ENCODE assay signal across 8 cellular contexts in the genomic region with DNA sequence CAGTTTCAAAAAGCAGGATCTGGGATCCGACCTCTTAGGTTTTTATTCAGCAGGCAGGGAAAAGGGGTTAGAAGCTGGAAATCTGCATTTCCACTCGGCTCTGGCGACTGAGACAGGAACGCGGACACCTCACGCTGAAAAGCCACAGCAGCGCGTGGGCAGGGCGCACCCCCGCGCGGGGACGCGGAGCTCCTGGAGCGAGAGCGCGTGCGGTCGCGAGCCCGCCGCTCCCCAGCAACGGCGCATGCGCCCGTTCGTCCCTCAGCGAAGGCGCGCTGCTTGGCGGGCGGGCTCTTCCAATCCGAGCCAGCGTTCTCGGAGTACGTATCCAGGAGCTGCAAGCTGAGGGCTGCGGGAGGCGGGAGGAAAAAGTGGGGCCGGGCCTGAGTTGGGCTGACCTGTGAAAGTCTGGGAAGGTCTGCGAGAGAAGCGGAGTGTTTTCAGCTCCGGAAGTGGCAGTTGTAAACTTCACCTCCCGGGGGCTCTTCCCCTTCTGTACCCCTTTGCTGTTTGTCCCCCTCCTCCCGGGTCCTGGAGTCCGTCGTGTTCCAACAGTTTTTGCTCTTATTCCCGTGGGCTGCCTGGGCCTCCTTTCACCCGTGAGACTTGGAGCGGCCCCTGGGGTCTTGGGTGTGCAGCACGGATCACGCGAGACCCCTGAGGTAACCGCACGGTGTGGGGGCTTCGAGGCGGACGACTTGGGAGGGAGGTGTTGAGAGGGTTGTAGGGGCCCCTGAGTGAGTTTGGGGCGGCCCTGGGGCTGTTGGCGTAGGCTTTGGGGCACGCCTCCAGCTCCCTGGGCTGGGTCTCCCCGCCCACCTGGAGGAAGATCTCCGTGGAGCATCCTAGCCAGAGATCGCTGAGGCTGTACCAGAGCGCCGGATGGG. TPM values are rescaled to one million over a fixed set of nuclear protein-coding genes. Genes with fewer than 3 reads are reported as not detected.
DNase-seq lines count a peak whose midpoint lies in the region; ATAC-seq and TF ChIP-seq lines count a peak whose summit lies in the region.

TSS of gene CCDC171 (plus strand) at position 403 of the 887 bp plus-strand sequence. CDS start 11,046 bp downstream, outside the sequence.

- DNase-seq in AG09309 (ENCODE audit: low read depth) (peak; percentile 77), NCI-H2227 (lab: John Stamatoyannopoulos, UW; ENCODE audit: unreplicated experiment) (peak; percentile 97), cardiac fibroblast (ENCODE audit: low read depth in 2 of 2) (peak; percentile 95 to 98), inferior parietal cortex (ENCODE audit: extremely low spot score) (peak; percentile 91), spleen (peak; percentile 96)

- H3K9me3 ChIP-seq in spleen = no peaks in the 10 kb centered on the region

- intact Hi-C loops in spleen (cut with DNase I; ENCODE audit: low total_unique reads) = no loop called here

- 0 to 1% (median 0%) methylated on average over 40 to 65 of the region's 65 CpGs for WGBS in spleen, 5 donors

- H3K4me3 ChIP-seq in AG09309 (ENCODE audit: control insufficient read depth, low read depth, low read length) (peak within 1 kb of the TSS; percentile 79), WI38 (ENCODE audit: low read depth, low read length) (peak within 1 kb of the TSS; percentile 90), cardiac fibroblast (replicated peaks in 1 of 2; ENCODE audit: low read depth in 2 of 2, low read length in 2 of 2) (peak within 1 kb of the TSS; percentile 79 to 84), spleen (peak within 1 kb of the TSS; percentile 58 to 85 (median 72))

- peaks cover 3 to 28% (median 10%) of the 10 kb centered on the region in 6 donors for H3K4me1 ChIP-seq in spleen

- no peaks in the 10 kb centered on the region for H3K36me3 ChIP-seq in spleen

- ATAC-seq in GM18909 (IDR thresholded peaks at IDR 0.05; ENCODE audit: poor library complexity, unreplicated experiment) = peak; percentile 81
- peak; percentile 68 for ATAC-seq in HG03159 (IDR thresholded peaks at IDR 0.05; ENCODE audit: unreplicated experiment)

- peak within 1 kb of the TSS; percentile 9 to 83 (median 73) for H3K27ac ChIP-seq in spleen

- TF ChIP-seq CTCF in AG09309 (IDR thresholded peaks at IDR 0.05; ENCODE audit: control insufficient read depth, insufficient read depth, low read depth, low read length, missing control alignments) (no peak), WI38 (IDR thresholded peaks at IDR 0.05; ENCODE audit: low read depth, low read length) (no peak), cardiac fibroblast (IDR thresholded peaks at IDR 0.05; ENCODE audit: low read depth, low read length) (no peak), spleen (IDR thresholded peaks at IDR 0.05 in 8 of 11, conservative IDR thresholded peaks at IDR 0.05 in 3 of 11) (no peak)

- no peaks in the 10 kb centered on the region for H3K27me3 ChIP-seq in spleen (replicated peaks in 1 of 7)

- TF ChIP-seq POLR2A in spleen (IDR thresholded peaks at IDR 0.05) = peak in 1 of 3 donors; percentile 9

RNA-seq across cellular contexts. Expression of gene CCDC171, which starts in this region (rescaled TPM):
- total RNA-seq in spleen = 1 to 10 TPM in 6 of 7 donors, under 1 TPM in 1; 0.91 to 4.0 (median 2.2) TPM
- under 1 TPM; 0.38 to 0.82 (median 0.80) TPM for polyA plus RNA-seq in spleen

Comparison
In these comparisons a context has a peak if more than half of its experiments do, and no peak if none do; other contexts are left out.
1. Peak in every context shown above with its lines: DNase-seq, ATAC-seq, H3K4me3 ChIP-seq and H3K27ac ChIP-seq.